In the genomic region with DNA sequence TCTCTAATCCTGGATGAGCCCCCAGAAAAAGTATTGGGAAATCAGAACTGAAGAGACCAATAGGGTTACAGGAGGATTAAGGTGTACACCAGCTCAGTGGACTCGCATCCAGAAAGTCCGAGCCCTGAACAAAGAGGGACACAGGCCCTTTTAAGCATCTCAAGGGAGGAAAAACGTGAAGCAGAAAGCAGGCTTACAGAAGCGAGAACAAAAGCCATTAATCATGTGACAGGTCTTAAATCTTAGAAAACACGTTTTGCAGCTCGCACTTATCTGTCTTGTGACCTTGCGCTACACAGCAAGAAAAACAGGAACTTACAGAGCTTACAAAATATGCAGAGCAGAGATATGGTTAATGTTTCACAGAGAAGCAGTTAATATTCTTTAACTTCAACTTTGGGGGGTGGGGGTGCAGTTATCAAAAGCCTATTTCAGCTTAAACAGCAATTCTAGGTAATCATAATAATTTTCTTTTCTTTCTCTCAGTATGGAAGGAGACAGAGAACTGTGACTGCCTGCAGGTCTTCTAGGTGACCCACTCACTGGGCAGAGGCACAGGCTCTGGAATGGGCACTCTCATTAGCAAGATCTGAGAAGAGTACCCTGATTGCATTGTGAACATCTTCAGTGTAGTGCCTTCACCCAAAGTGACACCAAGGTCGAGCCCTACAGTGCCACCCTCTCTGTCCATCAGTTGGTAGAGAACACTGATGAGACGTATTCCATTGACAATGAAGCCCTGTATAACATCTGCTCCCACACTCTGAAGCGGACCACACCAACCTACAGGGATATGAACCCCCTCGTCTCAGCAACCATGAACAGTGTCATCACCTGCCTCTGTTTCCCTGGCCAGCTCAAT, we compare ENCODE assay signal across 1 cellular context.
A peak's percentile ranks its signal among the peaks of the same experiment; 100 is the strongest.
TF ChIP-seq lines count a peak whose summit lies in the region.

No MANE protein-coding gene starts in this region.

TF ChIP-seq in K562, 482 proteins besides CTCF, POLR2A, EP300 and RAD21 (continued from another document and continues in another):
- no peak for TF ChIP-seq ZNF695 (CRISPR knock-in tag; IDR thresholded peaks at IDR 0.05)
- no peak for TF ChIP-seq ZNF609 (CRISPR knock-in tag; IDR thresholded peaks at IDR 0.05; ENCODE audit: borderline replicate concordance)
- TF ChIP-seq SIN3A (IDR thresholded peaks at IDR 0.05; ENCODE audit: borderline replicate concordance in 2 of 2, control insufficient read depth in 1 of 2, low read depth in 2 of 2, low read length in 2 of 2) = no peak
- no peak; the same call in 1 of the 2 replicates for TF ChIP-seq SP1 (CRISPR knock-in tag; IDR thresholded peaks at IDR 0.05)
- peak; percentile 99 for TF ChIP-seq LEF1 (IDR thresholded peaks at IDR 0.05)
- no peak for TF ChIP-seq SMC3 (conservative IDR thresholded peaks at IDR 0.05; ENCODE audit: insufficient read depth, low read depth, low read length)
- TF ChIP-seq MLLT1 (IDR thresholded peaks at IDR 0.05) = peak; percentile 45 to 83; a peak in 2 of 4 replicates
- TF ChIP-seq BCL6 (CRISPR knock-in tag; IDR thresholded peaks at IDR 0.05) = peak; percentile 64
- TF ChIP-seq, protein P1, sequence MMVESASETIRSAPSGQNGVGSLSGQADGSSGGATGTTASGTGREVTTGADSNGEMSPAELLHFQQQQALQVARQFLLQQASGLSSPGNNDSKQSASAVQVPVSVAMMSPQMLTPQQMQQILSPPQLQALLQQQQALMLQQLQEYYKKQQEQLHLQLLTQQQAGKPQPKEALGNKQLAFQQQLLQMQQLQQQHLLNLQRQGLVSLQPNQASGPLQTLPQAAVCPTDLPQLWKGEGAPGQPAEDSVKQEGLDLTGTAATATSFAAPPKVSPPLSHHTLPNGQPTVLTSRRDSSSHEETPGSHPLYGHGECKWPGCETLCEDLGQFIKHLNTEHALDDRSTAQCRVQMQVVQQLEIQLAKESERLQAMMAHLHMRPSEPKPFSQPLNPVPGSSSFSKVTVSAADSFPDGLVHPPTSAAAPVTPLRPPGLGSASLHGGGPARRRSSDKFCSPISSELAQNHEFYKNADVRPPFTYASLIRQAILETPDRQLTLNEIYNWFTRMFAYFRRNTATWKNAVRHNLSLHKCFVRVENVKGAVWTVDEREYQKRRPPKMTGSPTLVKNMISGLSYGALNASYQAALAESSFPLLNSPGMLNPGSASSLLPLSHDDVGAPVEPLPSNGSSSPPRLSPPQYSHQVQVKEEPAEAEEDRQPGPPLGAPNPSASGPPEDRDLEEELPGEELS (CRISPR knock-in tag; IDR thresholded peaks at IDR 0.05; ENCODE audit: borderline replicate concordance) = no peak
- TF ChIP-seq ZNF354B (CRISPR knock-in tag; IDR thresholded peaks at IDR 0.05) = peak; percentile 77; the same call in 1 of the 2 replicates
- peak; percentile 72 for TF ChIP-seq MYC (IDR thresholded peaks at IDR 0.05; ENCODE audit: low read depth, low read length)
- no peak for TF ChIP-seq MYC (CRISPR knock-in tag; IDR thresholded peaks at IDR 0.05; ENCODE audit: borderline replicate concordance, low read depth)
- TF ChIP-seq ZNF717 (CRISPR knock-in tag; IDR thresholded peaks at IDR 0.05) = no peak
- TF ChIP-seq, protein P2, sequence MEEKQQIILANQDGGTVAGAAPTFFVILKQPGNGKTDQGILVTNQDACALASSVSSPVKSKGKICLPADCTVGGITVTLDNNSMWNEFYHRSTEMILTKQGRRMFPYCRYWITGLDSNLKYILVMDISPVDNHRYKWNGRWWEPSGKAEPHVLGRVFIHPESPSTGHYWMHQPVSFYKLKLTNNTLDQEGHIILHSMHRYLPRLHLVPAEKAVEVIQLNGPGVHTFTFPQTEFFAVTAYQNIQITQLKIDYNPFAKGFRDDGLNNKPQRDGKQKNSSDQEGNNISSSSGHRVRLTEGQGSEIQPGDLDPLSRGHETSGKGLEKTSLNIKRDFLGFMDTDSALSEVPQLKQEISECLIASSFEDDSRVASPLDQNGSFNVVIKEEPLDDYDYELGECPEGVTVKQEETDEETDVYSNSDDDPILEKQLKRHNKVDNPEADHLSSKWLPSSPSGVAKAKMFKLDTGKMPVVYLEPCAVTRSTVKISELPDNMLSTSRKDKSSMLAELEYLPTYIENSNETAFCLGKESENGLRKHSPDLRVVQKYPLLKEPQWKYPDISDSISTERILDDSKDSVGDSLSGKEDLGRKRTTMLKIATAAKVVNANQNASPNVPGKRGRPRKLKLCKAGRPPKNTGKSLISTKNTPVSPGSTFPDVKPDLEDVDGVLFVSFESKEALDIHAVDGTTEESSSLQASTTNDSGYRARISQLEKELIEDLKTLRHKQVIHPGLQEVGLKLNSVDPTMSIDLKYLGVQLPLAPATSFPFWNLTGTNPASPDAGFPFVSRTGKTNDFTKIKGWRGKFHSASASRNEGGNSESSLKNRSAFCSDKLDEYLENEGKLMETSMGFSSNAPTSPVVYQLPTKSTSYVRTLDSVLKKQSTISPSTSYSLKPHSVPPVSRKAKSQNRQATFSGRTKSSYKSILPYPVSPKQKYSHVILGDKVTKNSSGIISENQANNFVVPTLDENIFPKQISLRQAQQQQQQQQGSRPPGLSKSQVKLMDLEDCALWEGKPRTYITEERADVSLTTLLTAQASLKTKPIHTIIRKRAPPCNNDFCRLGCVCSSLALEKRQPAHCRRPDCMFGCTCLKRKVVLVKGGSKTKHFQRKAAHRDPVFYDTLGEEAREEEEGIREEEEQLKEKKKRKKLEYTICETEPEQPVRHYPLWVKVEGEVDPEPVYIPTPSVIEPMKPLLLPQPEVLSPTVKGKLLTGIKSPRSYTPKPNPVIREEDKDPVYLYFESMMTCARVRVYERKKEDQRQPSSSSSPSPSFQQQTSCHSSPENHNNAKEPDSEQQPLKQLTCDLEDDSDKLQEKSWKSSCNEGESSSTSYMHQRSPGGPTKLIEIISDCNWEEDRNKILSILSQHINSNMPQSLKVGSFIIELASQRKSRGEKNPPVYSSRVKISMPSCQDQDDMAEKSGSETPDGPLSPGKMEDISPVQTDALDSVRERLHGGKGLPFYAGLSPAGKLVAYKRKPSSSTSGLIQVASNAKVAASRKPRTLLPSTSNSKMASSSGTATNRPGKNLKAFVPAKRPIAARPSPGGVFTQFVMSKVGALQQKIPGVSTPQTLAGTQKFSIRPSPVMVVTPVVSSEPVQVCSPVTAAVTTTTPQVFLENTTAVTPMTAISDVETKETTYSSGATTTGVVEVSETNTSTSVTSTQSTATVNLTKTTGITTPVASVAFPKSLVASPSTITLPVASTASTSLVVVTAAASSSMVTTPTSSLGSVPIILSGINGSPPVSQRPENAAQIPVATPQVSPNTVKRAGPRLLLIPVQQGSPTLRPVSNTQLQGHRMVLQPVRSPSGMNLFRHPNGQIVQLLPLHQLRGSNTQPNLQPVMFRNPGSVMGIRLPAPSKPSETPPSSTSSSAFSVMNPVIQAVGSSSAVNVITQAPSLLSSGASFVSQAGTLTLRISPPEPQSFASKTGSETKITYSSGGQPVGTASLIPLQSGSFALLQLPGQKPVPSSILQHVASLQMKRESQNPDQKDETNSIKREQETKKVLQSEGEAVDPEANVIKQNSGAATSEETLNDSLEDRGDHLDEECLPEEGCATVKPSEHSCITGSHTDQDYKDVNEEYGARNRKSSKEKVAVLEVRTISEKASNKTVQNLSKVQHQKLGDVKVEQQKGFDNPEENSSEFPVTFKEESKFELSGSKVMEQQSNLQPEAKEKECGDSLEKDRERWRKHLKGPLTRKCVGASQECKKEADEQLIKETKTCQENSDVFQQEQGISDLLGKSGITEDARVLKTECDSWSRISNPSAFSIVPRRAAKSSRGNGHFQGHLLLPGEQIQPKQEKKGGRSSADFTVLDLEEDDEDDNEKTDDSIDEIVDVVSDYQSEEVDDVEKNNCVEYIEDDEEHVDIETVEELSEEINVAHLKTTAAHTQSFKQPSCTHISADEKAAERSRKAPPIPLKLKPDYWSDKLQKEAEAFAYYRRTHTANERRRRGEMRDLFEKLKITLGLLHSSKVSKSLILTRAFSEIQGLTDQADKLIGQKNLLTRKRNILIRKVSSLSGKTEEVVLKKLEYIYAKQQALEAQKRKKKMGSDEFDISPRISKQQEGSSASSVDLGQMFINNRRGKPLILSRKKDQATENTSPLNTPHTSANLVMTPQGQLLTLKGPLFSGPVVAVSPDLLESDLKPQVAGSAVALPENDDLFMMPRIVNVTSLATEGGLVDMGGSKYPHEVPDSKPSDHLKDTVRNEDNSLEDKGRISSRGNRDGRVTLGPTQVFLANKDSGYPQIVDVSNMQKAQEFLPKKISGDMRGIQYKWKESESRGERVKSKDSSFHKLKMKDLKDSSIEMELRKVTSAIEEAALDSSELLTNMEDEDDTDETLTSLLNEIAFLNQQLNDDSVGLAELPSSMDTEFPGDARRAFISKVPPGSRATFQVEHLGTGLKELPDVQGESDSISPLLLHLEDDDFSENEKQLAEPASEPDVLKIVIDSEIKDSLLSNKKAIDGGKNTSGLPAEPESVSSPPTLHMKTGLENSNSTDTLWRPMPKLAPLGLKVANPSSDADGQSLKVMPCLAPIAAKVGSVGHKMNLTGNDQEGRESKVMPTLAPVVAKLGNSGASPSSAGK (IDR thresholded peaks at IDR 0.05) = peak; percentile 62
- no peak for TF ChIP-seq IRF9 (tag; IDR thresholded peaks at IDR 0.05)
- TF ChIP-seq SRSF7 (optimal IDR thresholded peaks at IDR 0.05; ENCODE audit: low read depth, low read length) = no peak
- no peak for TF ChIP-seq SNRNP70 (optimal IDR thresholded peaks at IDR 0.05; ENCODE audit: low read depth, low read length)
- peak; percentile 91; the same call in 1 of the 2 replicates for TF ChIP-seq ZNF280B (CRISPR knock-in tag; IDR thresholded peaks at IDR 0.05)
- no peak for TF ChIP-seq E2F4 (CRISPR knock-in tag; IDR thresholded peaks at IDR 0.05; ENCODE audit: low read depth)
